ENCODE assay signal across 12 cellular contexts in the genomic region with DNA sequence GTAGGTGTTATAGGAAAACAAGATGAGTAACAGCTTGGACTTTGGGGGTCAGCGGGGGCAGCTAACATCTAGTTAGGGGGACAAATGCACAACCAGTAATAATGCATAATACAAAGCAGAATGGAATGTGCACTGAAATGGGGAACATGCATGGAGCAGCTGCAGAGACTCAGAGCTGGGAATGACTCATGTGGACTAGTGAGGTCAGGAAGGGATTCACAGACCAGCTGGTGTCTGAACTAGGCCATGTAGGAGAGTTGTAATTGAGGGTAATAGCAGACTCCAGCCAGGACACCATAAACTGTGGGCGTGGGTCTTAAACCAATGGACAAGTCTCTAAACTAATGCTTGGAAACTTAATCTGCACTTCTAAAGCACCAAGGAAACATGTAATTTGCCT.
DNase-seq lines count a peak whose midpoint lies in the region; ATAC-seq, FAIRE-seq and TF ChIP-seq lines count a peak whose summit lies in the region.
"Had no signal": no experiment of that assay in that cellular context is flagged by ENCODE, and none has a peak within 500 bp of the region (broad histone marks: within the 10 kb centered on the region; RNA-seq: fewer than 3 reads in every experiment).

No MANE protein-coding gene starts in this region.

- ATAC-seq in heart right ventricle (peak in 6 of 8 donors; percentile 34 to 71 (median 47)), Right ventricle myocardium inferior (no peak), GM18519 (IDR thresholded peaks at IDR 0.05; ENCODE audit: low FRiP score, unreplicated experiment) (no peak)

- H3K36me3 ChIP-seq in heart right ventricle: no peaks in the 10 kb centered on the region
- H3K36me3 ChIP-seq: right lobe of liver had no signal

- intact Hi-C loops in heart right ventricle (cut with DNase I) (no loop called here), Right ventricle myocardium inferior (cut with DNase I) (no loop called here)
- intact Hi-C loops in activated T-helper 1 cell treated with anti-CD3 and anti-CD28 coated beads, Interleukin-12 subunit alpha, Interleukin-12 subunit beta, Interleukin-2, Interleukin-4 antibody, amounts not matched to agents 30 ng/mL and 10 ng/mL and 1 ng/mL, durations not matched to agents 14 hours and 24 hours and 36 hours (cut with micrococcal nuclease): no loop called here

- H3K27me3 ChIP-seq in heart right ventricle: peaks cover 0 to 6% (median 0%) of the 10 kb centered on the region in 7 donors
- H3K27me3 ChIP-seq: right lobe of liver had no signal

- H3K36me3 Mint-ChIP-seq in activated T-helper 1 cell treated with anti-CD3 and anti-CD28 coated beads, Interleukin-12 subunit alpha, Interleukin-12 subunit beta, Interleukin-2, Interleukin-4 antibody, amounts not matched to agents 30 ng/mL and 10 ng/mL and 1 ng/mL, durations not matched to agents 14 hours and 24 hours and 36 hours (ENCODE audit: low read depth): no peaks in the 10 kb centered on the region

- H3K4me3 ChIP-seq in heart right ventricle: no peak overlapping the region
- H3K4me3 ChIP-seq: right lobe of liver had no signal

- no peaks in the 10 kb centered on the region for H3K27me3 Mint-ChIP-seq in activated T-helper 1 cell treated with anti-CD3 and anti-CD28 coated beads, Interleukin-12 subunit alpha, Interleukin-12 subunit beta, Interleukin-2, Interleukin-4 antibody, amounts not matched to agents 30 ng/mL and 10 ng/mL and 1 ng/mL, durations not matched to agents 14 hours and 24 hours and 36 hours (ENCODE audit: insufficient read depth)

- no peak for FAIRE-seq in urothelium cell line (lab: Jason Lieb, UNC)
- FAIRE-seq: G401.6 had no signal

- 66 to 69% methylated on average over 2 of the region's 2 CpGs for WGBS in heart right ventricle, 2 donors

- H3K27ac Mint-ChIP-seq in activated T-helper 1 cell treated with anti-CD3 and anti-CD28 coated beads, Interleukin-12 subunit alpha, Interleukin-12 subunit beta, Interleukin-2, Interleukin-4 antibody, amounts not matched to agents 30 ng/mL and 10 ng/mL and 1 ng/mL, durations not matched to agents 14 hours and 24 hours and 36 hours: no peak overlapping the region

- peaks cover 0 to 6% (median 0%) of the 10 kb centered on the region in 9 donors for H3K4me1 ChIP-seq in heart right ventricle
- H3K4me1 ChIP-seq: right lobe of liver had no signal

- peaks cover 0 to 7% (median 0%) of the 10 kb centered on the region in 11 donors for H3K9me3 ChIP-seq in heart right ventricle
- H3K9me3 ChIP-seq: right lobe of liver had no signal

- TF ChIP-seq CTCF in heart right ventricle (IDR thresholded peaks at IDR 0.05): no peak

- no peaks in the 10 kb centered on the region for H3K9me3 Mint-ChIP-seq in activated T-helper 1 cell treated with anti-CD3 and anti-CD28 coated beads, Interleukin-12 subunit alpha, Interleukin-12 subunit beta, Interleukin-2, Interleukin-4 antibody, amounts not matched to agents 30 ng/mL and 10 ng/mL and 1 ng/mL, durations not matched to agents 14 hours and 24 hours and 36 hours

- H3K4me3 Mint-ChIP-seq in activated T-helper 1 cell treated with anti-CD3 and anti-CD28 coated beads, Interleukin-12 subunit alpha, Interleukin-12 subunit beta, Interleukin-2, Interleukin-4 antibody, amounts not matched to agents 30 ng/mL and 10 ng/mL and 1 ng/mL, durations not matched to agents 14 hours and 24 hours and 36 hours: no peak overlapping the region

- no peak overlapping the region for H3K27ac ChIP-seq in heart right ventricle
- H3K27ac ChIP-seq: right lobe of liver had no signal

- H3K4me1 Mint-ChIP-seq in activated T-helper 1 cell treated with anti-CD3 and anti-CD28 coated beads, Interleukin-12 subunit alpha, Interleukin-12 subunit beta, Interleukin-2, Interleukin-4 antibody, amounts not matched to agents 30 ng/mL and 10 ng/mL and 1 ng/mL, durations not matched to agents 14 hours and 24 hours and 36 hours (ENCODE audit: low read depth): no peaks in the 10 kb centered on the region

- DNase-seq in heart right ventricle (peak in 1 of 2 donors; percentile 8), Right ventricle myocardium inferior (ENCODE audit: missing footprints) (no peak), astrocyte of the hippocampus (ENCODE audit: low read depth, low spot score) (peak; percentile 55), iris pigment epithelial cell (ENCODE audit: low read depth) (peak; percentile 80), urothelium cell line (ENCODE audit: low spot score) (peak; percentile 69), COLO829 (ENCODE audit: low spot score) (no peak)
- DNase-seq in activated T-helper 1 cell treated with anti-CD3 and anti-CD28 coated beads, Interleukin-12 subunit alpha, Interleukin-12 subunit beta, Interleukin-2, Interleukin-4 antibody, amounts not matched to agents 30 ng/mL and 10 ng/mL and 1 ng/mL, durations not matched to agents 14 hours and 24 hours and 36 hours (ENCODE audit: low spot score): no peak
- DNase-seq: activated CD8-positive, alpha-beta memory T cell treated with anti-CD3 and anti-CD28 coated beads for 24 hours; midbrain; right lobe of liver had no signal

Comparison
In these comparisons a context has a peak if more than half of its experiments do, and no peak if none do; other contexts are left out.
1. ATAC-seq: peak in heart right ventricle (6 of 8); none in Right ventricle myocardium inferior (single experiment) and GM18519 (single experiment).
2. DNase-seq: peak in astrocyte of the hippocampus (single experiment), iris pigment epithelial cell (single experiment) and urothelium cell line (single experiment); none in Right ventricle myocardium inferior (single experiment), COLO829 (single experiment) and activated T-helper 1 cell treated with anti-CD3 and anti-CD28 coated beads, Interleukin-12 subunit alpha, Interleukin-12 subunit beta, Interleukin-2, Interleukin-4 antibody, amounts not matched to agents 30 ng/mL and 10 ng/mL and 1 ng/mL, durations not matched to agents 14 hours and 24 hours and 36 hours (single experiment).